In the genomic region with DNA sequence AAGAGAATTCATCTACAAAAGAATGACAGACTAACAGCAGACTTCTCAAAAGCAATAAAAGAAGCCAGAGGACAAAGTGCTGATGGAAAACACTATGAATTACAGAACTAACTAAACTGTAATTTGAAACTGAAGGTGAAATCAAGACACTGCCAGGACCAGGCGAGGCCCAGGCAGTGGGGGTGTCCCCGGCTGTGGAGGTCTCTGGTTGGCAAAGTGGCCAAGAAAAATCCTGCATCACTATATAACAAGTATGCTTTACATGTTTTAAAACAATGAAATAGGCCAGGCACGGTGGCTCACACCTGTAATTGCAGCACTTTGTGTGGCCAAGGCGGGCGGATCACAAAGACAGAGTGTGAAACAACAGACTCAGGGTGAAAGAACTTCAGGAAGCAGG, we compare ENCODE assay signal across 17 cellular contexts. TPM values are rescaled to one million over a fixed set of nuclear protein-coding genes. Genes with fewer than 3 reads are reported as not detected.
A peak's percentile ranks its signal among the peaks of the same experiment; 100 is the strongest.
DNase-seq lines count a peak whose midpoint lies in the region; ATAC-seq, FAIRE-seq and TF ChIP-seq lines count a peak whose summit lies in the region.
"Had no signal": no experiment of that assay in that cellular context is flagged by ENCODE, and none has a peak within 500 bp of the region (broad histone marks: within the 10 kb centered on the region; RNA-seq: fewer than 3 reads in every experiment).

No MANE protein-coding gene starts in this region.

- H3K9me3 Mint-ChIP-seq in central memory CD8-positive, alpha-beta T cell: no peaks in the 10 kb centered on the region
- H3K9me3 Mint-ChIP-seq in natural killer cell: no peaks in the 10 kb centered on the region

- peaks cover 3% of the 10 kb centered on the region for H3K36me3 Mint-ChIP-seq in central memory CD8-positive, alpha-beta T cell (ENCODE audit: insufficient read depth)
- H3K36me3 Mint-ChIP-seq in natural killer cell: peaks cover 7% of the 10 kb centered on the region

- TF ChIP-seq CTCF in natural killer cell (IDR thresholded peaks at IDR 0.05): no peak

- H3K27me3 Mint-ChIP-seq in central memory CD8-positive, alpha-beta T cell: no peaks in the 10 kb centered on the region
- H3K27me3 Mint-ChIP-seq in natural killer cell (ENCODE audit: low read depth in 2 of 2): no peaks in the 10 kb centered on the region

- peak; percentile 49 for ATAC-seq in central memory CD8-positive, alpha-beta T cell (replicated peaks; ENCODE audit: extremely low read depth, poor library complexity, severe bottlenecking)
- ATAC-seq in natural killer cell (peak; percentile 86 to 92 (median 86)), HG02885 (IDR thresholded peaks at IDR 0.05; ENCODE audit: poor library complexity, unreplicated experiment) (no peak)
- ATAC-seq: right cardiac atrium had no signal

- peak; percentile 4 for DNase-seq in activated CD4-positive, alpha-beta T cell treated with anti-CD3 and anti-CD28 coated beads for 48 hours
- no peak for DNase-seq in activated CD4-positive, alpha-beta T cell treated with anti-CD3 and anti-CD28 coated beads for 1 hour
- DNase-seq in GM19239 (ENCODE audit: insufficient read length, low spot score): no peak
- no peak for DNase-seq in central memory CD8-positive, alpha-beta T cell (ENCODE audit: low spot score in 2 of 2)
- DNase-seq in natural killer cell: peak; percentile 28
- no peak for DNase-seq in central memory CD4-positive, alpha-beta T cell
- DNase-seq in NCI-H524 (lab: John Stamatoyannopoulos, UW): no peak
- DNase-seq: activated gamma-delta T cell treated with Interleukin-2 at 50 U/mL for 16 hours, amniotic stem cell, dorsolateral prefrontal cortex, foreskin fibroblast, NCI-H2107, NCI-H526 treated with DMSO at 0.1 percent for 48 hours, right cardiac atrium, SHP77 had no signal

- H3K4me1 Mint-ChIP-seq in central memory CD8-positive, alpha-beta T cell: peaks cover 40% of the 10 kb centered on the region
- peaks cover 42 to 45% of the 10 kb centered on the region in 2 donors for H3K4me1 Mint-ChIP-seq in natural killer cell

- FAIRE-seq in GM19239 (lab: Jason Lieb, UNC): peak; percentile 60
- FAIRE-seq: D721Med had no signal

- H3K27ac Mint-ChIP-seq in central memory CD8-positive, alpha-beta T cell (ENCODE audit: low read depth): peak overlapping the region; percentile 72
- peak overlapping the region; percentile 84 to 89 for H3K27ac Mint-ChIP-seq in natural killer cell

- intact Hi-C loops in natural killer cell (cut with micrococcal nuclease): loop anchor here (2.0 kb wide), 1 partner anchor 32 kb away; the partner anchor contains the start of gene CHM

- peak overlapping the region; percentile 37 for H3K4me3 Mint-ChIP-seq in central memory CD8-positive, alpha-beta T cell
- peak overlapping the region; percentile 71 for H3K4me3 Mint-ChIP-seq in natural killer cell

RNA-seq across cellular contexts. Expression of gene CHM, which starts 32.9 kb away (rescaled TPM):
- total RNA-seq in natural killer cell: 10 to 100 TPM; 11.8 to 20.2 (median 16.5) TPM

Comparison
In these comparisons a context has a peak if more than half of its experiments do, and no peak if none do; other contexts are left out.
1. DNase-seq: peak in activated CD4-positive, alpha-beta T cell treated with anti-CD3 and anti-CD28 coated beads for 48 hours (single experiment) and natural killer cell (single experiment); none in activated CD4-positive, alpha-beta T cell treated with anti-CD3 and anti-CD28 coated beads for 1 hour (single experiment), GM19239 (single experiment), central memory CD8-positive, alpha-beta T cell (0 of 2), central memory CD4-positive, alpha-beta T cell (single experiment) and NCI-H524 (0 of 2).